Comparison of ENCODE assay signal across 8 cellular contexts in the genomic region with DNA sequence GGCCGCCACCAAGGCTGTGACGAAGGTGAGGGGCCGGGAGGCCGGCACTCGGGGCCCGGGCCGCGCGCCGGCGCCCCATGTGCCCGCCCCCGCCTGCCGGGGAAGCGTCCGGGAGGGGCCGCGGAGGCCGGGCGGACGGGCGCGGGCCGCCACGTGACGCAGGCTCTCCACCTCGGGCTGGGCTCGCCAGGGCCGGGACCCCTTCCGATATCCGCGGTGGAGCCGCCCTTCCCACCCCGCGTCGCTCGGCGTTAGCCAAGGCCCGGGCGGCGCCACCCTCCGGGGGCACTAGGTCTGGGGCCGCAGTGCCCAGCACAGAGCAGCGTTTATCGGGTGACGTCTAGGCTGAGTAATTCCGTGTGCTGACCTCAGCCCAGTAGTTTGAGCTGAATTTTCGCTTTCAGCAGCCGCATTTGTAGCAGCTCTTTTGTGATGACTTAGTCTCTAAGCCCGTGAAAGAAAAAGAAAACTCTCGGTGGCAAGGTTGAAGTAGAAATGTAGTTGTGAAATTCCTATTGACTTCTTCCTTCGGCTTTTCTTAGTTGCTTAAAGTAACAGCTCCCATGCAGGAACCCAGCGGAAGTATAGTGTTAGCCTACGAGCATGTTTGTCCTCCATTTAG. TPM values are rescaled to one million over a fixed set of nuclear protein-coding genes. Genes with fewer than 3 reads are reported as not detected.
DNase-seq lines count a peak whose midpoint lies in the region; ATAC-seq and TF ChIP-seq lines count a peak whose summit lies in the region.

No MANE protein-coding gene starts in this region.

- no peaks in the 10 kb centered on the region for H3K27me3 Mint-ChIP-seq in activated CD8-positive, alpha-beta T cell treated with anti-CD3 and anti-CD28 coated beads for 36 hours
- peaks cover 18% of the 10 kb centered on the region for H3K27me3 Mint-ChIP-seq in endothelial cell (ENCODE audit: unreplicated experiment)

- H3K9me3 Mint-ChIP-seq in activated CD8-positive, alpha-beta T cell treated with anti-CD3 and anti-CD28 coated beads for 36 hours: no peaks in the 10 kb centered on the region
- no peaks in the 10 kb centered on the region for H3K9me3 Mint-ChIP-seq in endothelial cell (ENCODE audit: unreplicated experiment)

- peaks cover 53% of the 10 kb centered on the region for H3K4me1 Mint-ChIP-seq in activated CD8-positive, alpha-beta T cell treated with anti-CD3 and anti-CD28 coated beads for 36 hours (ENCODE audit: low read depth)
- H3K4me1 Mint-ChIP-seq in endothelial cell (ENCODE audit: unreplicated experiment): peaks cover 37% of the 10 kb centered on the region

- TF ChIP-seq CTCF in activated CD8-positive, alpha-beta T cell treated with anti-CD3 and anti-CD28 coated beads for 36 hours (IDR thresholded peaks at IDR 0.05): no peak
- no peak for TF ChIP-seq CTCF in endothelial cell (IDR thresholded peaks at IDR 0.05; ENCODE audit: unreplicated experiment)

- CTCF ChIA-PET in activated CD8-positive, alpha-beta T cell treated with anti-CD3 and anti-CD28 coated beads for 36 hours (lab: Charles Lee): interaction anchor here (0.6 to 8.8 kb wide), 12 partner anchors 10 to 133 kb away, joined by 3 to 89 read pairs (median 4); no protein-coding TSS in a partner anchor

- DNase-seq in AG08396 (ENCODE audit: low spot score) (peak; percentile 64), HK-2 (ENCODE audit: unreplicated experiment) (peak; percentile 68), endothelial cell (ENCODE audit: low spot score) (peak; percentile 76), NCI-H1694 treated with DMSO at 0.1 percent for 48 hours (lab: John Stamatoyannopoulos, UW) (no peak)
- DNase-seq in activated CD8-positive, alpha-beta T cell treated with anti-CD3 and anti-CD28 coated beads for 36 hours: peak; percentile 85
- peak; percentile 39 to 74 for DNase-seq in stimulated activated CD8-positive, alpha-beta memory T cell treated with anti-CD3 and anti-CD28 coated beads, Interleukin-7, amount 100 ng/mL, for 4 hours (ENCODE audit: low read depth in 2 of 2)

- POLR2A ChIA-PET in activated CD8-positive, alpha-beta T cell treated with anti-CD3 and anti-CD28 coated beads for 36 hours (lab: Charles Lee): interaction anchor here (0.6 to 10.6 kb wide), 23 partner anchors 10 to 983 kb away, joined by 3 to 87 read pairs (median 4); partner anchors contain the start of gene TOPBP1

- no peaks in the 10 kb centered on the region for H3K9me3 ChIP-seq in mucosa of rectum (ENCODE audit: control insufficient read depth in 2 of 2, low read length in 2 of 2)

- H3K4me1 ChIP-seq in mucosa of rectum (ENCODE audit: control insufficient read depth in 2 of 2, insufficient read depth in 2 of 2, low read length in 2 of 2): peaks cover 19 to 21% of the 10 kb centered on the region in 2 donors

- H3K36me3 Mint-ChIP-seq in activated CD8-positive, alpha-beta T cell treated with anti-CD3 and anti-CD28 coated beads for 36 hours (ENCODE audit: low read depth): peaks cover 48% of the 10 kb centered on the region
- peaks cover 13% of the 10 kb centered on the region for H3K36me3 Mint-ChIP-seq in endothelial cell (ENCODE audit: low read depth, unreplicated experiment)

- intact Hi-C loops in activated CD8-positive, alpha-beta T cell treated with anti-CD3 and anti-CD28 coated beads for 36 hours (cut with micrococcal nuclease): no loop called here

- peaks cover 25 to 27% of the 10 kb centered on the region in 2 donors for H3K36me3 ChIP-seq in mucosa of rectum (ENCODE audit: control insufficient read depth in 2 of 2, insufficient read depth in 2 of 2, low read length in 2 of 2)

- H3K4me3 ChIP-seq in mucosa of rectum (ENCODE audit: low read length in 2 of 2): peak overlapping the region; percentile 73 to 91

- H3K27ac Mint-ChIP-seq in activated CD8-positive, alpha-beta T cell treated with anti-CD3 and anti-CD28 coated beads for 36 hours: peak overlapping the region; percentile 91
- H3K27ac Mint-ChIP-seq in endothelial cell (ENCODE audit: unreplicated experiment): peak overlapping the region; percentile 98

- H3K9ac ChIP-seq in mucosa of rectum (ENCODE audit: low read depth in 1 of 2, low read length in 2 of 2): peak overlapping the region; percentile 79 to 97

- peak overlapping the region; percentile 81 for H3K4me3 Mint-ChIP-seq in activated CD8-positive, alpha-beta T cell treated with anti-CD3 and anti-CD28 coated beads for 36 hours
- H3K4me3 Mint-ChIP-seq in endothelial cell (ENCODE audit: unreplicated experiment): peak overlapping the region; percentile 99

- peak; percentile 37 for ATAC-seq in GM19452 (IDR thresholded peaks at IDR 0.05; ENCODE audit: unreplicated experiment)
- ATAC-seq in activated CD8-positive, alpha-beta T cell treated with anti-CD3 and anti-CD28 coated beads for 36 hours: peak; percentile 38

- H3K27ac ChIP-seq in mucosa of rectum (ENCODE audit: low read depth in 2 of 2, low read length in 2 of 2): peak overlapping the region; percentile 98

- H3K27me3 ChIP-seq in mucosa of rectum (ENCODE audit: control insufficient read depth in 2 of 2, insufficient read depth in 2 of 2, low read length in 2 of 2): no peaks in the 10 kb centered on the region

RNA-seq across cellular contexts. Expression of gene CDV3, which starts 0.9 kb away (rescaled TPM):
- 100 to 1,000 TPM; 211 to 212 TPM for total RNA-seq in activated CD8-positive, alpha-beta T cell treated with anti-CD3 and anti-CD28 coated beads for 36 hours
- 144 TPM for total RNA-seq in endothelial cell (ENCODE audit: unreplicated experiment)
